9 cellular contexts compared by ENCODE assay signal in the genomic region with DNA sequence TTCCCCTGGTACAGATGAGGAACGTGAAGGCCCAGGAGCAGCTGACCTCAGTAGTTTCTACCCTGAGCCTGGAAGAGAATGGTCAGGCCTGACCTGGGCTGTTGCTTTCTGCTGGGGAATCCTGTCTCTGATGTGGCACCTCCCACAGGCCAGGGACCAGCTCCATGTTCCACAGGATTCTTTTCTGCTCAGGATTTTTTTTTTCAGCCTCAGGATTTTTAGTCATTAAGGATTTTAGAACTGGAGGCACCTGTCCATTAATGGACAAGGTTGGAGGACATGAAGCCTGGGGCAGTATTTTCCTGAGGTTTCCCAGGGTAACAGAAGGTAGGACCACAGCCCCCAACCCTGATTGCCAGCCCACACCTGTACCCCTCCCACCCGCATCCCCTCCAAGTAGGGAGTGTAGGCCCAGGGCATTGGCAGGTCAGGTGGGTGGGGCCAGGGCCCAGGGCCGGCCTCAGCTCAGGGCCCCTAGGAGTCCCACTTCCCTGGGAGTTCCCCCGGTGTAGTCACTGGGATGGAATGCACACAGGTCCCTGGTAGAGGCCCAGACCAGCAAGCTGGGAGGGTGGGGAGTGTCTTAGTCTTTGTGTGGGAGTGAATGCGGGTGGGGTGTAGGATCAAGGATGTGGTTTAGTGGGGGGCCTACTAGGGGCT. TPM values are rescaled to one million over a fixed set of nuclear protein-coding genes. Genes with fewer than 3 reads are reported as not detected.
DNase-seq lines count a peak whose midpoint lies in the region; ATAC-seq, FAIRE-seq and TF ChIP-seq lines count a peak whose summit lies in the region.
"Had no signal": no experiment of that assay in that cellular context is flagged by ENCODE, and none has a peak within 500 bp of the region (broad histone marks: within the 10 kb centered on the region; RNA-seq: fewer than 3 reads in every experiment).

No MANE protein-coding gene starts in this region.

- H3K4me3 ChIP-seq in astrocyte of the cerebellum (ENCODE audit: low read depth, low read length) (no peak overlapping the region), kidney (ENCODE audit: low read length in 2 of 2) (no peak overlapping the region)

- no peak overlapping the region for H3K9ac ChIP-seq in kidney (ENCODE audit: low read length in 2 of 2)

- FAIRE-seq in kidney (lab: Jason Lieb, UNC) = no peak

- H3K36me3 ChIP-seq in kidney (ENCODE audit: control insufficient read depth in 1 of 2, insufficient read depth in 2 of 2, low read length in 2 of 2) = no peaks in the 10 kb centered on the region

- ATAC-seq in HG03025 (IDR thresholded peaks at IDR 0.05; ENCODE audit: low FRiP score, unreplicated experiment) = no peak
- no peak for ATAC-seq in HG03097 (IDR thresholded peaks at IDR 0.05; ENCODE audit: low FRiP score, unreplicated experiment)
- ATAC-seq: activated T-cell treated with anti-CD3 and anti-CD28 coated beads, Interleukin-2, amount 50 U/mL, for 72 hours had no signal

- intact Hi-C loops in kidney (cut with DNase I) = no loop called here

- H3K27ac ChIP-seq in kidney (ENCODE audit: low read depth in 2 of 2, low read length in 2 of 2) = peak overlapping the region; percentile 32 to 43

- TF ChIP-seq CTCF in astrocyte of the cerebellum (IDR thresholded peaks at IDR 0.05; ENCODE audit: low read depth, low read length, missing control alignments) (no peak), kidney (IDR thresholded peaks at IDR 0.05; ENCODE audit: borderline replicate concordance, extremely low read depth, insufficient read depth) (no peak)

- H3K9me3 ChIP-seq in kidney (ENCODE audit: control insufficient read depth in 1 of 2, low read length in 2 of 2) = no peaks in the 10 kb centered on the region

- DNase-seq in ACHN (peak; percentile 83), HS-27A (ENCODE audit: low read depth) (peak; percentile 46), astrocyte of the cerebellum (ENCODE audit: low read depth) (peak; percentile 19), kidney (peak; percentile 83), cortex of kidney (lab: John Stamatoyannopoulos, UW) (no peak), NCI-H774 (lab: John Stamatoyannopoulos, UW) (no peak)
- DNase-seq: activated T-cell treated with anti-CD3 and anti-CD28 coated beads, Interleukin-2, amount 50 U/mL, for 72 hours had no signal

- H3K4me1 ChIP-seq in kidney (ENCODE audit: control insufficient read depth in 1 of 2, insufficient read depth in 1 of 2, low read depth in 1 of 2, low read length in 2 of 2) = peaks cover 3 to 6% of the 10 kb centered on the region in 2 donors

- in situ Hi-C loops in ACHN (cut with HindIII; ENCODE audit: low pct_ligation_motif_present, low pct_unique_long_range_greater_than_20kb, low sequenced_read_pairs) (no loop called here), astrocyte of the cerebellum (cut with HindIII; ENCODE audit: low sequenced_read_pairs) (no loop called here)

RNA-seq across cellular contexts. Expression of gene BIK, which starts 16.1 kb away (rescaled TPM):
- total RNA-seq in kidney = 4.7 TPM
- 4.8 TPM for polyA plus RNA-seq in kidney (ENCODE audit: insufficient read depth, low read depth, low replicate concordance)

RNA-seq across cellular contexts. Expression of gene MCAT, which starts 16.6 kb away (rescaled TPM):
- total RNA-seq in kidney = 24.8 TPM
- polyA plus RNA-seq in kidney (ENCODE audit: insufficient read depth, low read depth, low replicate concordance) = 74.7 TPM

RNA-seq across cellular contexts. Expression of gene TSPO, which starts 24.7 kb away (rescaled TPM):
- total RNA-seq in kidney = 134 TPM
- polyA plus RNA-seq in kidney (ENCODE audit: insufficient read depth, low read depth, low replicate concordance) = 173 TPM

RNA-seq across cellular contexts. Expression of gene TTLL1, which starts 37.4 kb away (rescaled TPM):
- total RNA-seq in kidney = 8.4 TPM
- 11.5 TPM for polyA plus RNA-seq in kidney (ENCODE audit: insufficient read depth, low read depth, low replicate concordance)

Comparison
In these comparisons a context has a peak if more than half of its experiments do, and no peak if none do; other contexts are left out.
1. DNase-seq: peak in ACHN (single experiment), HS-27A (single experiment), astrocyte of the cerebellum (single experiment) and kidney (single experiment); none in cortex of kidney (single experiment) and NCI-H774 (single experiment).